In the genomic region with DNA sequence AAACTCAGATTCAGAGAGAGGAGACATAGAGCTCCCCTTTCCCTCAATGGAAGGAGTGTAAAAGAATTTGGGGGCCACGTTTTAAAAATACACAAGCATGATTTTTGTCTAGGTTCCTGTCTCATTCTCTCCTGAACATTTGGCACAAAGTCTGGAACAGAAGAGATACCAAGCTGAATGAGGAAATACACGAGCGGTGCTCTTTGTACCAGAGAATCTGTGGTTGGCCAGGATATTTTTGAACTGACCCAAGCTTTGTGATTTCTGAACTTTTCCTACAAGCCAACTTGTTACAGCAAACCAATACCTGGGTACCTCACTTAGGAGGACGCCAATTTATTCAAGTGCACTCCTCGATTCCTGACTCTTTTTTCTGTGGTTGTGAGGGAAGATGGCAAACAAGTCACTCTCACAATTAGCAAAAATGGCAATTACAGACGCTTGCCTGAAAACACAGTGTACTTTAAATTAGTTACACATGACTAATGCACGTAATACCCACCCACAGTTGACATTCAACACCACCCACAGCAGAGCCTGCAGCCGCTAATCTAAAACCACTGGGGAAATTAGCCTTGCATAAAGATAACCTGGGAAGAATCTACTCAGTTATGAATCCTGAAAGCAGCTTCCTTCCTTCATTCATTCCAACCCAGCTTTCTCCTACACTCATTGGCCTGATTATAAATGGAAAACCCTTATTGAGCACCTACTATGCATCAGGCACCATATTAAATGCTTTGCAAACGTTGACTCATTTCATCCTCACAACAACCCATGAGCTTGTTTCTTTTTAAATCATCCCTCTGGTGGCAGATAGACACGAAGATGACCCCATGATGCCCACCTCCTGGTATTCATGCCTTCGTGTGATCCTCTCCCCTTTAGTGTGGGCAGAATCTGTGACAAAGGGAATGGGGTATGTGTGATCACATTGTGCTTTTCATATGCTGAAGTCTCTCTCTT, we compare ENCODE assay signal across 14 cellular contexts.
DNase-seq lines count a peak whose midpoint lies in the region; ATAC-seq and TF ChIP-seq lines count a peak whose summit lies in the region.
"Had no signal": no experiment of that assay in that cellular context is flagged by ENCODE, and none has a peak within 500 bp of the region (broad histone marks: within the 10 kb centered on the region; RNA-seq: fewer than 3 reads in every experiment).

No MANE protein-coding gene starts in this region.

- peak; percentile 19 for DNase-seq in stimulated activated CD4-positive, alpha-beta T cell treated with anti-CD3 and anti-CD28 coated beads, Interleukin-15, amount 100 ng/mL, for 24 hours
- DNase-seq in stimulated activated CD4-positive, alpha-beta T cell treated with anti-CD3 and anti-CD28 coated beads, Interleukin-1b, Interleukin-23, amount 100 ng/mL, for 48 hours: no peak
- DNase-seq in foreskin fibroblast: peak; percentile 2 to 5
- DNase-seq in superior temporal gyrus (ENCODE audit: extremely low spot score): peak; percentile 56
- no peak for DNase-seq in activated T-helper 2 cell treated with anti-CD3 and anti-CD28 coated beads, Interferon-gamma antibody, Interleukin-2, Interleukin-4, amounts not matched to agents 10 μg/mL and 5 μg/mL and 100 μg/mL, durations not matched to agents 14 hours and 24 hours and 36 hours (ENCODE audit: low spot score)
- DNase-seq in OCI-M1 (lab: John Stamatoyannopoulos, UW): no peak
- DNase-seq in HCEC 1CT: no peak
- DNase-seq: activated CD8-positive, alpha-beta memory T cell treated with anti-CD3 and anti-CD28 coated beads, Interleukin-2, amount 50 U/mL, for 4 hours; immature natural killer cell; stimulated activated CD4-positive, alpha-beta T cell treated with anti-CD3 and anti-CD28 coated beads, Interleukin-2, amount 100 ng/mL, for 48 hours; stimulated activated naive CD4-positive, alpha-beta T cell treated with Interleukin-2 at 50 U/mL for 16 hours; T1000 had no signal

- TF ChIP-seq CTCF in foreskin fibroblast (IDR thresholded peaks at IDR 0.05; ENCODE audit: low read depth, low read length): no peak

- peaks cover 10% of the 10 kb centered on the region for H3K4me1 Mint-ChIP-seq in activated T-helper 2 cell treated with anti-CD3 and anti-CD28 coated beads, Interferon-gamma antibody, Interleukin-2, Interleukin-4, amounts not matched to agents 10 μg/mL and 5 μg/mL and 100 μg/mL, durations not matched to agents 14 hours and 24 hours and 36 hours (ENCODE audit: low read depth)
- H3K4me1 Mint-ChIP-seq: immature natural killer cell had no signal

- no peaks in the 10 kb centered on the region for H3K27me3 Mint-ChIP-seq in activated T-helper 2 cell treated with anti-CD3 and anti-CD28 coated beads, Interferon-gamma antibody, Interleukin-2, Interleukin-4, amounts not matched to agents 10 μg/mL and 5 μg/mL and 100 μg/mL, durations not matched to agents 14 hours and 24 hours and 36 hours (ENCODE audit: low read depth)
- H3K27me3 Mint-ChIP-seq: progenitor cell of endocrine pancreas had no signal

- H3K4me3 ChIP-seq in foreskin fibroblast (ENCODE audit: low read depth in 1 of 2, low read length in 2 of 2): no peak overlapping the region

- no peaks in the 10 kb centered on the region for H3K36me3 Mint-ChIP-seq in activated T-helper 2 cell treated with anti-CD3 and anti-CD28 coated beads, Interferon-gamma antibody, Interleukin-2, Interleukin-4, amounts not matched to agents 10 μg/mL and 5 μg/mL and 100 μg/mL, durations not matched to agents 14 hours and 24 hours and 36 hours (ENCODE audit: low read depth)
- H3K36me3 Mint-ChIP-seq: immature natural killer cell had no signal

- peak; percentile 32 for ATAC-seq in HG03469 (IDR thresholded peaks at IDR 0.05; ENCODE audit: unreplicated experiment)

- no peak overlapping the region for H3K4me3 Mint-ChIP-seq in activated T-helper 2 cell treated with anti-CD3 and anti-CD28 coated beads, Interferon-gamma antibody, Interleukin-2, Interleukin-4, amounts not matched to agents 10 μg/mL and 5 μg/mL and 100 μg/mL, durations not matched to agents 14 hours and 24 hours and 36 hours (ENCODE audit: low read depth)
- H3K4me3 Mint-ChIP-seq: immature natural killer cell had no signal

- H3K9me3 Mint-ChIP-seq in activated T-helper 2 cell treated with anti-CD3 and anti-CD28 coated beads, Interferon-gamma antibody, Interleukin-2, Interleukin-4, amounts not matched to agents 10 μg/mL and 5 μg/mL and 100 μg/mL, durations not matched to agents 14 hours and 24 hours and 36 hours: no peaks in the 10 kb centered on the region

- intact Hi-C loops in activated T-helper 2 cell treated with anti-CD3 and anti-CD28 coated beads, Interferon-gamma antibody, Interleukin-2, Interleukin-4, amounts not matched to agents 10 μg/mL and 5 μg/mL and 100 μg/mL, durations not matched to agents 14 hours and 24 hours and 36 hours (cut with micrococcal nuclease): loop anchor here (5.0 kb wide), 1 partner anchor 36 kb away; no protein-coding TSS in a partner anchor

- H3K27ac Mint-ChIP-seq in activated T-helper 2 cell treated with anti-CD3 and anti-CD28 coated beads, Interferon-gamma antibody, Interleukin-2, Interleukin-4, amounts not matched to agents 10 μg/mL and 5 μg/mL and 100 μg/mL, durations not matched to agents 14 hours and 24 hours and 36 hours: no peak overlapping the region
- H3K27ac Mint-ChIP-seq: immature natural killer cell, progenitor cell of endocrine pancreas had no signal

Comparison
In these comparisons a context has a peak if more than half of its experiments do, and no peak if none do; other contexts are left out.
1. DNase-seq: peak in stimulated activated CD4-positive, alpha-beta T cell treated with anti-CD3 and anti-CD28 coated beads, Interleukin-15, amount 100 ng/mL, for 24 hours (single experiment), foreskin fibroblast (2 of 2) and superior temporal gyrus (single experiment); none in stimulated activated CD4-positive, alpha-beta T cell treated with anti-CD3 and anti-CD28 coated beads, Interleukin-1b, Interleukin-23, amount 100 ng/mL, for 48 hours (single experiment), activated T-helper 2 cell treated with anti-CD3 and anti-CD28 coated beads, Interferon-gamma antibody, Interleukin-2, Interleukin-4, amounts not matched to agents 10 μg/mL and 5 μg/mL and 100 μg/mL, durations not matched to agents 14 hours and 24 hours and 36 hours (single experiment), OCI-M1 (single experiment) and HCEC 1CT (single experiment).